12 cellular contexts compared by ENCODE assay signal in the genomic region with DNA sequence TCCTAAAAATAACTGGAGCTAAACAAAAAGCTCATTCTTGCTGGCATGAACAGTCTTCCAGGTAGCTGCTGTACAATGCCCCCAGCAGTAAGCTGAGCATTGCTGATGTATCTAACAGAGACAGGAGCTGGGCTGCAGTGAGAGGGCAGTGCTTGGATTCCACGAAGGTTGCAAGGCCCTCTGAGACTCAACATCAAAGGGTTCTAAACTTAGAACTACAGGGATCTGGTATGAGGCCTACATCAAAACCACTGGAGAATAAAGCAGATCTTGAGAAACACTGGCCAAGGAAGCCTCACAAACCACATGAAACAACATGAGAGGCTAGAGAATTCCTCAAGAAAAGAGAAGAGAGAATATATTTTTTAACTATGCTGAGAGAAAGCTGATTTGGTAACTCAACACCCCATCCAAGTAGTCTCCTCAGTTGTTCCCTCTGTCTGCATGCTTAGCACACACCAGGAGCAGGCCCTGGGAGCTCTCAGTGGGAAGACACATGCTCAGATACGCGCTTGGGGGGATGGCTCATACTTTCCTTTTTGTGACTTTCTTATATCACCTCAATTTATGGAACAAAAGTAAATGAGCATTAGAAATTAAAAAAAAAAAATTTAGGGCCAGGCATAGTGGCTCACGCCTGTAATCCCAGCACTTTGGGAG. TPM values are rescaled to one million over a fixed set of nuclear protein-coding genes. Genes with fewer than 3 reads are reported as not detected.
A peak's percentile ranks its signal among the peaks of the same experiment; 100 is the strongest.
DNase-seq lines count a peak whose midpoint lies in the region; ATAC-seq and TF ChIP-seq lines count a peak whose summit lies in the region.
"Had no signal": no experiment of that assay in that cellular context is flagged by ENCODE, and none has a peak within 500 bp of the region (broad histone marks: within the 10 kb centered on the region; RNA-seq: fewer than 3 reads in every experiment).

No MANE protein-coding gene starts in this region.

- peak overlapping the region; percentile 63 for H3K27ac ChIP-seq in left ventricle myocardium inferior (replicated peaks)
- peak overlapping the region; percentile 66 for H3K27ac ChIP-seq in stomach smooth muscle (ENCODE audit: low read length)

- no peaks in the 10 kb centered on the region for H3K27me3 Mint-ChIP-seq in activated CD8-positive, alpha-beta memory T cell treated with anti-CD3 and anti-CD28 coated beads, Interleukin-2, amount 10 ng/mL, durations not matched to agents 7 days and 5 days
- no peaks in the 10 kb centered on the region for H3K27me3 Mint-ChIP-seq in activated naive CD8-positive, alpha-beta T cell treated with anti-CD3 and anti-CD28 coated beads, Interleukin-2, amount 10 ng/mL, durations not matched to agents 7 days and 5 days

- TF ChIP-seq CTCF in left ventricle myocardium inferior (IDR thresholded peaks at IDR 0.05; ENCODE audit: borderline replicate concordance), result no peak
- TF ChIP-seq CTCF in omental fat pad (IDR thresholded peaks at IDR 0.05), result no peak

- peaks cover 64% of the 10 kb centered on the region for H3K4me1 Mint-ChIP-seq in activated CD8-positive, alpha-beta memory T cell treated with anti-CD3 and anti-CD28 coated beads, Interleukin-2, amount 10 ng/mL, durations not matched to agents 7 days and 5 days
- peaks cover 58% of the 10 kb centered on the region for H3K4me1 Mint-ChIP-seq in activated naive CD8-positive, alpha-beta T cell treated with anti-CD3 and anti-CD28 coated beads, Interleukin-2, amount 10 ng/mL, durations not matched to agents 7 days and 5 days

- H3K9ac ChIP-seq in stomach smooth muscle (ENCODE audit: low read length in 2 of 2), result no peak overlapping the region

- H3K9me3 ChIP-seq in left ventricle myocardium inferior (replicated peaks) (no peaks in the 10 kb centered on the region), stomach smooth muscle (ENCODE audit: control insufficient read depth in 2 of 2, low read length in 2 of 2) (no peaks in the 10 kb centered on the region)

- peak overlapping the region; percentile 25 for H3K4me3 Mint-ChIP-seq in activated CD8-positive, alpha-beta memory T cell treated with anti-CD3 and anti-CD28 coated beads, Interleukin-2, amount 10 ng/mL, durations not matched to agents 7 days and 5 days
- H3K4me3 Mint-ChIP-seq in activated naive CD8-positive, alpha-beta T cell treated with anti-CD3 and anti-CD28 coated beads, Interleukin-2, amount 10 ng/mL, durations not matched to agents 7 days and 5 days, result peak overlapping the region; percentile 57

- H3K27ac Mint-ChIP-seq in activated CD8-positive, alpha-beta memory T cell treated with anti-CD3 and anti-CD28 coated beads, Interleukin-2, amount 10 ng/mL, durations not matched to agents 7 days and 5 days, result peak overlapping the region; percentile 74
- peak overlapping the region; percentile 80 for H3K27ac Mint-ChIP-seq in activated naive CD8-positive, alpha-beta T cell treated with anti-CD3 and anti-CD28 coated beads, Interleukin-2, amount 10 ng/mL, durations not matched to agents 7 days and 5 days

- intact Hi-C loops in left ventricle myocardium inferior (cut with micrococcal nuclease), result no loop called here

- CTCF ChIA-PET in activated CD8-positive, alpha-beta memory T cell treated with anti-CD3 and anti-CD28 coated beads, Interleukin-2, amount 10 ng/mL, durations not matched to agents 7 days and 5 days (lab: Charles Lee), result interaction anchor here (1.3 to 3.2 kb wide), 2 partner anchors 15 to 72 kb away, joined by 4 to 20 read pairs; no protein-coding TSS in a partner anchor

- H3K36me3 Mint-ChIP-seq in activated CD8-positive, alpha-beta memory T cell treated with anti-CD3 and anti-CD28 coated beads, Interleukin-2, amount 10 ng/mL, durations not matched to agents 7 days and 5 days, result peaks cover 28% of the 10 kb centered on the region
- peaks cover 40% of the 10 kb centered on the region for H3K36me3 Mint-ChIP-seq in activated naive CD8-positive, alpha-beta T cell treated with anti-CD3 and anti-CD28 coated beads, Interleukin-2, amount 10 ng/mL, durations not matched to agents 7 days and 5 days

- H3K4me1 ChIP-seq in left ventricle myocardium inferior (peaks cover 34% of the 10 kb centered on the region), stomach smooth muscle (ENCODE audit: control insufficient read depth, insufficient read depth, low read length) (peaks cover 18% of the 10 kb centered on the region)

- H3K9me3 Mint-ChIP-seq in activated CD8-positive, alpha-beta memory T cell treated with anti-CD3 and anti-CD28 coated beads, Interleukin-2, amount 10 ng/mL, durations not matched to agents 7 days and 5 days (ENCODE audit: low read depth), result no peaks in the 10 kb centered on the region
- no peaks in the 10 kb centered on the region for H3K9me3 Mint-ChIP-seq in activated naive CD8-positive, alpha-beta T cell treated with anti-CD3 and anti-CD28 coated beads, Interleukin-2, amount 10 ng/mL, durations not matched to agents 7 days and 5 days

- H3K27me3 ChIP-seq in left ventricle myocardium inferior (ENCODE audit: low read depth) (no peaks in the 10 kb centered on the region), stomach smooth muscle (ENCODE audit: control insufficient read depth in 1 of 2, insufficient read depth in 2 of 2, low read length in 2 of 2) (no peaks in the 10 kb centered on the region)

- no peak for DNase-seq in activated CD8-positive, alpha-beta memory T cell treated with anti-CD3 and anti-CD28 coated beads, Interleukin-2, amount 10 ng/mL, durations not matched to agents 7 days and 5 days
- DNase-seq in activated CD8-positive, alpha-beta memory T cell treated with anti-CD3 and anti-CD28 coated beads, Interleukin-2, amount 50 U/mL, for 4 hours, result no peak
- no peak for DNase-seq in activated naive CD8-positive, alpha-beta T cell treated with anti-CD3 and anti-CD28 coated beads, Interleukin-2, amount 10 ng/mL, durations not matched to agents 7 days and 5 days
- DNase-seq in left ventricle myocardium inferior (no peak), omental fat pad (ENCODE audit: low spot score) (no peak)
- DNase-seq: activated naive CD4-positive, alpha-beta T cell; head of caudate nucleus; NCI-H2171; SW 1271 had no signal

- peaks cover 21% of the 10 kb centered on the region for H3K36me3 ChIP-seq in left ventricle myocardium inferior
- peaks cover 5 to 7% of the 10 kb centered on the region in 2 donors for H3K36me3 ChIP-seq in stomach smooth muscle (ENCODE audit: control insufficient read depth in 2 of 2, insufficient read depth in 2 of 2, low read length in 2 of 2)

- ATAC-seq in activated CD8-positive, alpha-beta memory T cell treated with anti-CD3 and anti-CD28 coated beads, Interleukin-2, amount 10 ng/mL, durations not matched to agents 7 days and 5 days, result no peak
- peak; percentile 58 for ATAC-seq in activated naive CD8-positive, alpha-beta T cell treated with anti-CD3 and anti-CD28 coated beads, Interleukin-2, amount 10 ng/mL, durations not matched to agents 7 days and 5 days (ENCODE audit: low read depth)
- ATAC-seq in HG02610 (IDR thresholded peaks at IDR 0.05; ENCODE audit: unreplicated experiment), result no peak
- no peak for ATAC-seq in HG03354 (IDR thresholded peaks at IDR 0.05; ENCODE audit: poor library complexity, severe bottlenecking, unreplicated experiment)
- ATAC-seq in omental fat pad (ENCODE audit: low FRiP score), result no peak

- H3K4me3 ChIP-seq in left ventricle myocardium inferior (no peak overlapping the region), stomach smooth muscle (ENCODE audit: low read length in 2 of 2) (peak overlapping the region; percentile 7 to 29)

- POLR2A ChIA-PET in activated naive CD8-positive, alpha-beta T cell treated with anti-CD3 and anti-CD28 coated beads, Interleukin-2, amount 10 ng/mL, durations not matched to agents 7 days and 5 days (lab: Charles Lee), result interaction anchor here (1.1 to 2.4 kb wide), 3 partner anchors 10 to 62 kb away, joined by 3 to 10 read pairs (median 5); partner anchors contain the start of gene RBBP5

RNA-seq across cellular contexts. Expression of gene DSTYK, which starts 27.7 kb away (rescaled TPM):
- total RNA-seq in activated CD8-positive, alpha-beta memory T cell treated with anti-CD3 and anti-CD28 coated beads, Interleukin-2, amount 10 ng/mL, durations not matched to agents 7 days and 5 days, result 10 to 100 TPM in 1 of 2 experiments, 1 to 10 TPM in 1; 8.7 to 11.6 TPM
- 10 to 100 TPM; 13.2 to 13.3 TPM for total RNA-seq in activated naive CD8-positive, alpha-beta T cell treated with anti-CD3 and anti-CD28 coated beads, Interleukin-2, amount 10 ng/mL, durations not matched to agents 7 days and 5 days
- total RNA-seq in left ventricle myocardium inferior (6.3 TPM), omental fat pad (10 to 100 TPM in 3 of 4 donors, 1 to 10 TPM in 1; 7.6 to 13.0 (median 11.4) TPM)

RNA-seq across cellular contexts. Expression of gene TMCC2, which starts 43.9 kb away (rescaled TPM):
- 1 to 10 TPM; 2.6 to 5.3 TPM for total RNA-seq in activated CD8-positive, alpha-beta memory T cell treated with anti-CD3 and anti-CD28 coated beads, Interleukin-2, amount 10 ng/mL, durations not matched to agents 7 days and 5 days
- 1 to 10 TPM; 3.4 to 4.4 TPM for total RNA-seq in activated naive CD8-positive, alpha-beta T cell treated with anti-CD3 and anti-CD28 coated beads, Interleukin-2, amount 10 ng/mL, durations not matched to agents 7 days and 5 days
- total RNA-seq in left ventricle myocardium inferior (2.5 TPM), omental fat pad (1 to 10 TPM in 3 of 4 donors, under 1 TPM in 1; 0.96 to 4.9 (median 2.2) TPM)
